8 cellular contexts compared by ENCODE assay signal in genomic region chr15:73051402-73051810, GRCh38. TPM values are rescaled to one million over a fixed set of nuclear protein-coding genes. Genes with fewer than 3 reads are reported as not detected.
DNase-seq lines count a peak whose midpoint lies in the region; ATAC-seq, FAIRE-seq and TF ChIP-seq lines count a peak whose summit lies in the region.

No MANE protein-coding gene starts in this region.

- TF ChIP-seq CTCF in DND-41 (IDR thresholded peaks at IDR 0.05; ENCODE audit: borderline replicate concordance, extremely low read depth, low read length, poor library complexity, severe bottlenecking) (no peak), astrocyte (IDR thresholded peaks at IDR 0.05; ENCODE audit: insufficient read depth, low read depth, low read length) (no peak), spleen (IDR thresholded peaks at IDR 0.05 in 8 of 11, conservative IDR thresholded peaks at IDR 0.05 in 3 of 11) (no peak)

- no peak overlapping the region for H3K27ac Mint-ChIP-seq in astrocyte (ENCODE audit: unreplicated experiment)

- no peaks in the 10 kb centered on the region for H3K36me3 Mint-ChIP-seq in astrocyte (ENCODE audit: low read depth, unreplicated experiment)

- H3K4me3 ChIP-seq in DND-41 (ENCODE audit: low read depth in 1 of 2, low read length in 2 of 2) (peak overlapping the region; percentile 59 to 73; a peak in 3 of 4 replicates), astrocyte (ENCODE audit: insufficient read depth, low read depth, low read length) (peak overlapping the region; percentile 75), iPS-18c (ENCODE audit: insufficient read depth, low read depth, low read length) (peak overlapping the region; percentile 81), spleen (peak overlapping the region; percentile 53 to 89 (median 76))

- peaks cover 17% of the 10 kb centered on the region for H3K4me1 ChIP-seq in DND-41 (ENCODE audit: insufficient read depth, low read length)
- H3K4me1 ChIP-seq in astrocyte (ENCODE audit: insufficient read depth, low read length), result peaks cover 9% of the 10 kb centered on the region
- peaks cover 4 to 27% (median 19%) of the 10 kb centered on the region in 6 donors for H3K4me1 ChIP-seq in spleen

- H3K27ac ChIP-seq in DND-41 (ENCODE audit: low read length), result no peak overlapping the region; the same call in 1 of the 2 replicates
- peak overlapping the region; percentile 55 for H3K27ac ChIP-seq in astrocyte (ENCODE audit: low read depth, low read length)
- H3K27ac ChIP-seq in spleen, result peak overlapping the region in 7 of 8 donors; percentile 75 to 86 (median 82)

- H3K9ac ChIP-seq in DND-41 (ENCODE audit: low read depth, low read length) (peak overlapping the region; percentile 71), astrocyte (ENCODE audit: low read length) (peak overlapping the region; percentile 80)

- H4K20me1 ChIP-seq in DND-41 (ENCODE audit: insufficient read depth, low read length) (0 out of 2 replicates have a peak, but pooled peaks cover 1% of the 10 kb centered on the region), astrocyte (ENCODE audit: insufficient read depth, low read length) (peaks cover 20% of the 10 kb centered on the region)

- H3K27me3 ChIP-seq in DND-41 (ENCODE audit: insufficient read depth, low read length, poor library complexity) (peaks cover 29% of the 10 kb centered on the region), astrocyte (ENCODE audit: insufficient read depth, low read length) (peaks cover 12% of the 10 kb centered on the region), spleen (replicated peaks in 1 of 7) (peaks cover 0 to 91% (median 41%) of the 10 kb centered on the region in 7 donors)

- no peak for ATAC-seq in DND-41 (ENCODE audit: insufficient read depth, low read depth)
- ATAC-seq in GM21390 (IDR thresholded peaks at IDR 0.05; ENCODE audit: unreplicated experiment), result no peak

- H3K9me3 ChIP-seq in DND-41 (ENCODE audit: insufficient read depth, low read length, severe bottlenecking) (no peaks in the 10 kb centered on the region), astrocyte (ENCODE audit: insufficient read depth, low read depth, low read length) (no peaks in the 10 kb centered on the region), iPS-18c (ENCODE audit: control insufficient read depth, insufficient read depth, low read length) (no peaks in the 10 kb centered on the region), spleen (no peaks in the 10 kb centered on the region)

- H3K27me3 Mint-ChIP-seq in astrocyte (ENCODE audit: low read depth, unreplicated experiment), result no peaks in the 10 kb centered on the region

- FAIRE-seq in astrocyte (lab: Jason Lieb, UNC), result no peak

- DNase-seq in DND-41, result no peak
- peak; percentile 23 for DNase-seq in HT-29 (ENCODE audit: low spot score)
- DNase-seq in astrocyte (ENCODE audit: low read depth), result no peak
- no peak for DNase-seq in spleen
- DNase-seq in central memory CD4-positive, alpha-beta T cell, result no peak
- DNase-seq in NOMO-1 treated with dmso at 0.1 percent for 144 hours (lab: John Stamatoyannopoulos, UW; ENCODE audit: unreplicated experiment), result no peak

- H3K4me3 Mint-ChIP-seq in astrocyte (ENCODE audit: unreplicated experiment), result peak overlapping the region; percentile 89

- H3K4me2 ChIP-seq in DND-41 (ENCODE audit: insufficient read depth, low read length) (peak overlapping the region; percentile 82), astrocyte (ENCODE audit: low read length) (peak overlapping the region; percentile 91)

- H3K9me3 Mint-ChIP-seq in astrocyte (ENCODE audit: unreplicated experiment), result no peaks in the 10 kb centered on the region

- H3K4me1 Mint-ChIP-seq in astrocyte (ENCODE audit: low read depth, unreplicated experiment), result peaks cover 1% of the 10 kb centered on the region

- peak overlapping the region; percentile 84 for H2AFZ ChIP-seq in DND-41 (ENCODE audit: low read depth, low read length)
- peak overlapping the region; percentile 91 for H2AFZ ChIP-seq in astrocyte (ENCODE audit: low read depth, low read length)

- no peak for TF ChIP-seq POLR2A in spleen (IDR thresholded peaks at IDR 0.05)

- H3K36me3 ChIP-seq in DND-41 (ENCODE audit: insufficient read depth, low read length), result no peaks in the 10 kb centered on the region
- H3K36me3 ChIP-seq in astrocyte (ENCODE audit: insufficient read depth, low read length), result no peaks in the 10 kb centered on the region
- no peaks in the 10 kb centered on the region for H3K36me3 ChIP-seq in spleen

- no peaks in the 10 kb centered on the region for H3K79me2 ChIP-seq in DND-41 (ENCODE audit: insufficient read depth, low read length)
- H3K79me2 ChIP-seq in astrocyte (ENCODE audit: insufficient read depth, low read length), result no peaks in the 10 kb centered on the region

- 1 to 4% (median 1%) methylated on average over 14 to 42 of the region's 42 CpGs for WGBS in spleen, 5 donors

- intact Hi-C loops in spleen (cut with DNase I; ENCODE audit: low total_unique reads), result no loop called here

RNA-seq across cellular contexts. Expression of gene NEO1, which starts 0.9 kb away (rescaled TPM):
- 9.9 and 10.4 TPM in 2 replicates for total RNA-seq in HT-29 (2014; rRNA removed; shearing (Covaris generic))
- total RNA-seq in astrocyte (30.3 and 39.5 TPM in 2 replicates), spleen (10 to 100 TPM in 6 of 7 donors, 1 to 10 TPM in 1; 8.6 to 14.3 (median 12.6) TPM)
- polyA plus RNA-seq in spleen, result 1 to 10 TPM; 1.4 to 3.4 (median 1.6) TPM
